In genomic region chr14:86665975-86666374, GRCh38 we compare ENCODE assay signal across 5 cellular contexts.
"Had no signal": no experiment of that assay in that cellular context is flagged by ENCODE, and none has a peak within 500 bp of the region (broad histone marks: within the 10 kb centered on the region; RNA-seq: fewer than 3 reads in every experiment).

No MANE protein-coding gene starts in this region.

- H3K4me3 ChIP-seq: K562 had no signal

- DNase-seq: IMR-90, KBM-7, KG1 had no signal

- H3K27ac ChIP-seq: HL-60 had no signal
